ENCODE assay signal across 30 cellular contexts in the genomic region with DNA sequence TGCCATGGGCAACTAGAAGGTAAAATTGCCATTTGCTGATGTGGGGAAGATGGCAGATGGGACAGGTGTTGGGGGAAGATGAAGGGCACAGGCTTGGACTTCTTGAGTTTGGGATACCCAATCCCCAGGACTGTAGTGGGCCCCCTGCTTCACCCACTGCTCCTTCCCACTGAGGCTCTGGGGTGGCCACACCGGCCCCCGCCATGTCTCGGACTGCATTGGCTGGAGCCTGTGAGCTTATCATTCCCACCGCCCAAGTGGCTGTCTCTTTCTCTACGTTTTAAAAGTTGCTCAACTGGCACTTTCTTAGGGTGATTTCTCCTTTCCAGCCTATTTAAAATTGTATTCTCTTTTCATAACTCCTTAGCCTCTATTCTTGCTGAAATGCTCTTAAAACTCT.
"Had no signal": no experiment of that assay in that cellular context is flagged by ENCODE, and none has a peak within 500 bp of the region (broad histone marks: within the 10 kb centered on the region; RNA-seq: fewer than 3 reads in every experiment).

No MANE protein-coding gene starts in this region.

- H3K4me1 ChIP-seq: adrenal gland, ascending aorta, body of pancreas, breast epithelium had no signal

- DNase-seq: activated effector memory CD4-positive, alpha-beta T cell treated with anti-CD3 and anti-CD28 coated beads, Interleukin-2, amount 50 U/mL, for 16 hours; activated effector memory CD4-positive, alpha-beta T cell treated with Interleukin-2 at 50 U/mL for 16 hours; activated gamma-delta T cell; activated gamma-delta T cell treated with Interleukin-2 at 50 U/mL for 16 hours; activated naive CD4-positive, alpha-beta T cell; activated naive CD4-positive, alpha-beta T cell treated with anti-CD3 and anti-CD28 coated beads for 36 hours; activated naive CD4-positive, alpha-beta T cell treated with anti-CD3 and anti-CD28 coated beads, Interleukin-2, amount 10 ng/mL, durations not matched to agents 7 days and 5 days; activated naive CD4-positive, alpha-beta T cell treated with anti-CD3 and anti-CD28 coated beads, Interleukin-2, amount 50 U/mL, for 16 hours; activated naive CD4-positive, alpha-beta T cell treated with Interleukin-2 at 50 U/mL for 16 hours; activated naive CD8-positive, alpha-beta T cell treated with anti-CD3 and anti-CD28 coated beads for 36 hours; activated naive CD8-positive, alpha-beta T cell treated with anti-CD3 and anti-CD28 coated beads, Interleukin-2, amount 10 ng/mL, durations not matched to agents 7 days and 5 days; activated naive CD8-positive, alpha-beta T cell treated with anti-CD3 and anti-CD28 coated beads, Interleukin-2, amount 50 U/mL, for 24 hours; activated T-cell treated with anti-CD3 and anti-CD28 coated beads, Interleukin-2, amount 50 U/mL, for 4 hours; activated T-cell treated with anti-CD3 and anti-CD28 coated beads, Interleukin-2, amount 50 U/mL, for 48 hours; activated T-cell treated with anti-CD3 and anti-CD28 coated beads, Interleukin-2, amount 50 U/mL, for 72 hours; adrenal gland; amniotic stem cell; amygdala; anterior cingulate cortex; aorta; body of pancreas; brain microvascular endothelial cell; caudate nucleus; central memory CD4-positive, alpha-beta T cell; cerebellar nuclear complex had no signal

- H3K4me3 ChIP-seq: adrenal gland, ascending aorta, body of pancreas, breast epithelium, cardiac muscle cell had no signal

- ATAC-seq: activated naive CD4-positive, alpha-beta T cell treated with anti-CD3 and anti-CD28 coated beads, Interleukin-2, amount 50 U/mL, for 72 hours; activated naive CD8-positive, alpha-beta T cell treated with anti-CD3 and anti-CD28 coated beads, Interleukin-2, amount 50 U/mL, for 24 hours; activated T-cell treated with anti-CD3 and anti-CD28 coated beads, Interleukin-2, amount 50 U/mL, for 4 hours; activated T-cell treated with anti-CD3 and anti-CD28 coated beads, Interleukin-2, amount 50 U/mL, for 72 hours; activated T-helper 17 cell treated with anti-CD3 and anti-CD28 coated beads, Interleukin-2, amount 50 U/mL, for 72 hours; body of pancreas had no signal

- H3K27ac ChIP-seq: adrenal gland, ascending aorta, body of pancreas, brain microvascular endothelial cell, breast epithelium, cardiac muscle cell had no signal

- H3K9me3 ChIP-seq: adrenal gland, ascending aorta, body of pancreas, breast epithelium had no signal

- H3K27me3 ChIP-seq: adrenal gland, ascending aorta, body of pancreas, brain microvascular endothelial cell, breast epithelium, cardiac muscle cell had no signal

- H3K36me3 ChIP-seq: adrenal gland, ascending aorta, brain microvascular endothelial cell, breast epithelium, cardiac muscle cell had no signal
